Comparison of ENCODE assay signal across 22 cellular contexts in genomic region chr5:1338518-1339070, GRCh38. TPM values are rescaled to one million over a fixed set of nuclear protein-coding genes. Genes with fewer than 3 reads are reported as not detected.
A peak's percentile ranks its signal among the peaks of the same experiment; 100 is the strongest.
DNase-seq lines count a peak whose midpoint lies in the region; ATAC-seq, FAIRE-seq and TF ChIP-seq lines count a peak whose summit lies in the region.
"Had no signal": no experiment of that assay in that cellular context is flagged by ENCODE, and none has a peak within 500 bp of the region (broad histone marks: within the 10 kb centered on the region; RNA-seq: fewer than 3 reads in every experiment).

No MANE protein-coding gene starts in this region.

- TF ChIP-seq CTCF in left ventricle myocardium inferior (IDR thresholded peaks at IDR 0.05; ENCODE audit: borderline replicate concordance) (no peak), kidney (IDR thresholded peaks at IDR 0.05; ENCODE audit: borderline replicate concordance, extremely low read depth, insufficient read depth) (no peak), spleen (IDR thresholded peaks at IDR 0.05 in 8 of 11, conservative IDR thresholded peaks at IDR 0.05 in 3 of 11) (no peak)

- peak; percentile 11 for DNase-seq in left cardiac atrium
- DNase-seq in left ventricle myocardium inferior: no peak
- peak; percentile 24 for DNase-seq in MV-4-11 (lab: John Stamatoyannopoulos, UW)
- DNase-seq in kidney: peak; percentile 66
- DNase-seq in spleen: peak; percentile 69
- DNase-seq: 8988T; C1 segment of cervical spinal cord; CD8-positive, alpha-beta T cell; DMS153; GM23248; NCI-H1694 treated with DMSO at 0.1 percent for 48 hours; NCI-H2081 treated with DMSO at 0.1 percent for 48 hours; NCI-H2171 treated with DMSO at 0.1 percent for 48 hours; NCI-H524 treated with DMSO at 0.1 percent for 48 hours; OCI-M1 had no signal

- no peak overlapping the region for H3K27ac ChIP-seq in left ventricle myocardium inferior (replicated peaks)
- H3K27ac ChIP-seq in kidney (ENCODE audit: low read depth in 2 of 2, low read length in 2 of 2): peak overlapping the region in 1 of 2 donors; percentile 20
- H3K27ac ChIP-seq in spleen: no peak overlapping the region
- H3K27ac ChIP-seq: GM23248 had no signal

- H3K9me3 ChIP-seq in left ventricle myocardium inferior (replicated peaks) (no peaks in the 10 kb centered on the region), kidney (ENCODE audit: control insufficient read depth in 1 of 2, low read length in 2 of 2) (no peaks in the 10 kb centered on the region), spleen (no peaks in the 10 kb centered on the region)
- H3K9me3 ChIP-seq: HAP-1 had no signal

- intact Hi-C loops in left cardiac atrium (cut with DNase I): no loop called here
- intact Hi-C loops in left ventricle myocardium inferior (cut with micrococcal nuclease): no loop called here
- intact Hi-C loops in kidney (cut with DNase I): no loop called here
- intact Hi-C loops in spleen (cut with DNase I; ENCODE audit: low total_unique reads): no loop called here

- H3K4me3 ChIP-seq in left ventricle myocardium inferior (no peak overlapping the region), kidney (ENCODE audit: low read length in 2 of 2) (no peak overlapping the region), spleen (no peak overlapping the region)
- H3K4me3 ChIP-seq: GM23248, HAP-1 had no signal

- no peak overlapping the region for H3K9ac ChIP-seq in kidney (ENCODE audit: low read length in 2 of 2)
- H3K9ac ChIP-seq: GM23248 had no signal

- H3K4me1 ChIP-seq in left ventricle myocardium inferior (peaks cover 5% of the 10 kb centered on the region), kidney (ENCODE audit: control insufficient read depth in 1 of 2, insufficient read depth in 1 of 2, low read depth in 1 of 2, low read length in 2 of 2) (peaks cover 0 to 19% of the 10 kb centered on the region in 2 donors), spleen (peaks cover 7 to 49% (median 17%) of the 10 kb centered on the region in 6 donors)
- H3K4me1 ChIP-seq: HAP-1 had no signal

- ATAC-seq in left cardiac atrium: no peak
- ATAC-seq in HG02938 (IDR thresholded peaks at IDR 0.05; ENCODE audit: unreplicated experiment): no peak
- ATAC-seq in HG02763 (IDR thresholded peaks at IDR 0.05; ENCODE audit: unreplicated experiment): no peak
- ATAC-seq: CD8-positive, alpha-beta T cell; Right ventricle myocardium inferior had no signal

- no peak for FAIRE-seq in kidney (lab: Jason Lieb, UNC)
- FAIRE-seq: GM18507, RCC 7860 had no signal

- WGBS in spleen, 5 donors: 91 to 95% (median 94%) methylated on average over 22 of the region's 22 CpGs

- TF ChIP-seq POLR2A in spleen (IDR thresholded peaks at IDR 0.05): no peak

- H3K27me3 ChIP-seq in left ventricle myocardium inferior (ENCODE audit: low read depth): no peaks in the 10 kb centered on the region
- H3K27me3 ChIP-seq in spleen (replicated peaks in 1 of 7): no peaks in the 10 kb centered on the region

- H3K36me3 ChIP-seq in left ventricle myocardium inferior (peaks cover 83% of the 10 kb centered on the region), kidney (ENCODE audit: control insufficient read depth in 1 of 2, insufficient read depth in 2 of 2, low read length in 2 of 2) (peaks cover 25 to 58% of the 10 kb centered on the region in 2 donors), spleen (peaks cover 10 to 100% (median 83%) of the 10 kb centered on the region in 6 donors)

RNA-seq across cellular contexts. Expression of gene CLPTM1L, which starts 6.3 kb away (rescaled TPM):
- 10 to 100 TPM; 46.6 to 51.7 TPM for total RNA-seq in left cardiac atrium
- 34.2 TPM for total RNA-seq in left ventricle myocardium inferior
- 96.6 TPM for total RNA-seq in kidney
- 135 TPM for polyA plus RNA-seq in kidney (ENCODE audit: insufficient read depth, low read depth, low replicate concordance)
- total RNA-seq in spleen: 100 to 1,000 TPM in 3 of 7 donors, 10 to 100 TPM in 4; 87.2 to 118 (median 99.9) TPM
- polyA plus RNA-seq in spleen: 10 to 100 TPM; 39.7 to 55.6 (median 45.1) TPM

RNA-seq across cellular contexts. Expression of gene TERT, which starts 43.7 kb away (rescaled TPM):
- not detected for total RNA-seq in left cardiac atrium
- total RNA-seq in left ventricle myocardium inferior: not detected
- total RNA-seq in kidney: 0.91 TPM
- polyA plus RNA-seq in kidney (ENCODE audit: insufficient read depth, low read depth, low replicate concordance): not detected
- 1 to 10 TPM in 2 of 7 donors, under 1 TPM in 3, not detected in 2; 0.16 to 5.3 (median 0.43) TPM for total RNA-seq in spleen
- under 1 TPM; 0.09 to 0.53 (median 0.19) TPM for polyA plus RNA-seq in spleen
- total RNA-seq: GM23248, Right ventricle myocardium inferior had no signal
- polyA plus RNA-seq: GM23248, IgD-negative memory B cell had no signal
